Comparison of ENCODE assay signal across 19 cellular contexts in the genomic region with DNA sequence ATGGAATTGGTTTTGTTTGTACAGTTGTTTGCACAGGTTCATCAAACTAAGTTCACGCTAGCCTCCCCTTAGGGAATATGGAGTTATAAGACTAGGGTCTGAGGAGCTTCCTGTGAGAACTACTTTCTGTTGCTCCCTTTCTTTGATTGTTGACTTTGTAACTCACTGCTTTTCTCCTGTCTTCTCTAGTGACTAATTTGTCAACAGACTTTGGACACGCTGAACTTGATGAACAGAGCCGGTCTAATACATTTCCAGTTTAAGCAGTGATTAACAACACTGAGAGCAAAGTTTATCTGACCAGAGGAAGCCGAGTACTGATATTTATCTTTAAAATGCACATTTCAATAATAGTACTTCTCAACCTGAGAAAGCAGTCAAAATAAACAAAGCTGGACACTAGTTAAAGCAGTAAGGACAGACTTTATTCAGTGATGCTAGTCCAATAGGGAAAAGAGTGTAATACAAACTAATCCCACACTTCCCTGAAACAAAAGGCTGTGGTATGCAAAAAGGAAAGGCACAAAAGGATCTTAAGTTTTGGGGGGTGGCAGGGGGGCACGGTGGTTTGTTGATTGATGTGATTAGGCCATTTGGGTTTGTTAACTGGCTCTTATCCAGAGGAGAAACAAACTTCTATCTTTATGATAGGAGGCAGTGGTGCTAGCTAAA. TPM values are rescaled to one million over a fixed set of nuclear protein-coding genes. Genes with fewer than 3 reads are reported as not detected.
DNase-seq lines count a peak whose midpoint lies in the region; ATAC-seq, FAIRE-seq and TF ChIP-seq lines count a peak whose summit lies in the region.
"Had no signal": no experiment of that assay in that cellular context is flagged by ENCODE, and none has a peak within 500 bp of the region (broad histone marks: within the 10 kb centered on the region; RNA-seq: fewer than 3 reads in every experiment).

No MANE protein-coding gene starts in this region.

- H3K4me1 Mint-ChIP-seq in activated naive CD8-positive, alpha-beta T cell (ENCODE audit: low read depth) = peaks cover 26% of the 10 kb centered on the region
- peaks cover 25% of the 10 kb centered on the region for H3K4me1 Mint-ChIP-seq in activated naive CD8-positive, alpha-beta T cell treated with anti-CD3 and anti-CD28 coated beads, Interleukin-2, amount 50 U/mL, for 24 hours
- H3K4me1 Mint-ChIP-seq in astrocyte (ENCODE audit: low read depth, unreplicated experiment) (peaks cover 21% of the 10 kb centered on the region), type B pancreatic cell (ENCODE audit: unreplicated experiment) (peaks cover 14% of the 10 kb centered on the region)

- H3K36me3 Mint-ChIP-seq in activated naive CD8-positive, alpha-beta T cell = no peaks in the 10 kb centered on the region
- no peaks in the 10 kb centered on the region for H3K36me3 Mint-ChIP-seq in activated naive CD8-positive, alpha-beta T cell treated with anti-CD3 and anti-CD28 coated beads, Interleukin-2, amount 50 U/mL, for 24 hours (ENCODE audit: low read depth)
- H3K36me3 Mint-ChIP-seq in astrocyte (ENCODE audit: low read depth, unreplicated experiment) = no peaks in the 10 kb centered on the region
- no peaks in the 10 kb centered on the region for H3K36me3 Mint-ChIP-seq in type B pancreatic cell
- H3K36me3 Mint-ChIP-seq: activated naive CD8-positive, alpha-beta T cell treated with anti-CD3 and anti-CD28 coated beads, Interleukin-2, amount 10 ng/mL, durations not matched to agents 7 days and 5 days had no signal

- 0% methylated on average over 5 of the region's 5 CpGs for WGBS in HepG2 (ENCODE audit: low lambda C conversion rate)

- BruUV-seq in HepG2 (replicated peaks; lab: Mats Ljungman, UMichigan) = no TSS peak

- in situ Hi-C loops in HepG2 (cut with HindIII; ENCODE audit: extremely low pct_ligation_motif_present, low pct_unique_long_range_greater_than_20kb) = no loop called here

- H3K36me3 ChIP-seq in astrocyte (ENCODE audit: insufficient read depth, low read length) (no peaks in the 10 kb centered on the region), HepG2 (replicated peaks in 1 of 2; ENCODE audit: control insufficient read depth in 1 of 2, insufficient read depth in 2 of 2, low read length in 2 of 2) (no peaks in the 10 kb centered on the region)
- H3K36me3 ChIP-seq: esophagus squamous epithelium, lower lobe of right lung had no signal

- H3K27me3 Mint-ChIP-seq in activated naive CD8-positive, alpha-beta T cell = no peaks in the 10 kb centered on the region
- H3K27me3 Mint-ChIP-seq in activated naive CD8-positive, alpha-beta T cell treated with anti-CD3 and anti-CD28 coated beads, Interleukin-2, amount 50 U/mL, for 24 hours = no peaks in the 10 kb centered on the region
- H3K27me3 Mint-ChIP-seq in astrocyte (ENCODE audit: low read depth, unreplicated experiment) (no peaks in the 10 kb centered on the region), type B pancreatic cell (no peaks in the 10 kb centered on the region)
- H3K27me3 Mint-ChIP-seq: activated naive CD8-positive, alpha-beta T cell treated with anti-CD3 and anti-CD28 coated beads, Interleukin-2, amount 10 ng/mL, durations not matched to agents 7 days and 5 days had no signal

- peak in 1 of 2 experiments; percentile 78; a peak in 2 of 4 replicates for TF ChIP-seq EP300 in HepG2 (IDR thresholded peaks at IDR 0.05; ENCODE audit: low read depth in 2 of 2, low read length in 2 of 2)
- TF ChIP-seq EP300 in HepG2 (CRISPR knock-in tag; IDR thresholded peaks at IDR 0.05; ENCODE audit: borderline replicate concordance) = no peak; the same call in 1 of the 2 replicates

- no peak for FAIRE-seq in astrocyte (lab: Jason Lieb, UNC)
- FAIRE-seq in HepG2 (lab: Jason Lieb, UNC) = peak; percentile 12
- FAIRE-seq: HTR-8/SVneo, RCC 7860 had no signal

- TF ChIP-seq CTCF in astrocyte (IDR thresholded peaks at IDR 0.05; ENCODE audit: insufficient read depth, low read depth, low read length) (no peak), HepG2 (CRISPR knock-in tag; IDR thresholded peaks at IDR 0.05) (no peak), type B pancreatic cell (conservative IDR thresholded peaks at IDR 0.05) (no peak)

- H3K27me3 ChIP-seq in astrocyte (ENCODE audit: insufficient read depth, low read length) (no peaks in the 10 kb centered on the region), HepG2 (ENCODE audit: control insufficient read depth in 1 of 2, insufficient read depth in 2 of 2, low read length in 2 of 2) (no peaks in the 10 kb centered on the region; a peak in 1 of 5 replicates)
- H3K27me3 ChIP-seq: esophagus squamous epithelium had no signal

- no peaks in the 10 kb centered on the region for H4K20me1 ChIP-seq in astrocyte (ENCODE audit: insufficient read depth, low read length)
- no peaks in the 10 kb centered on the region for H4K20me1 ChIP-seq in HepG2 (ENCODE audit: insufficient read depth, low read length)

- H3K9me3 ChIP-seq in astrocyte (ENCODE audit: insufficient read depth, low read depth, low read length) = no peaks in the 10 kb centered on the region
- H3K9me3 ChIP-seq in HepG2 (ENCODE audit: low read length) = no peaks in the 10 kb centered on the region
- H3K9me3 ChIP-seq: esophagus squamous epithelium, lower lobe of right lung had no signal

- H3K27ac ChIP-seq in astrocyte (ENCODE audit: low read depth, low read length) = no peak overlapping the region
- peak overlapping the region; percentile 55 for H3K27ac ChIP-seq in HepG2 (ENCODE audit: extremely low read length, insufficient read depth, low read length)
- H3K27ac ChIP-seq: coronary artery, esophagus squamous epithelium, lower lobe of right lung had no signal

- no peak for TF ChIP-seq RAD21 in HepG2 (CRISPR knock-in tag; IDR thresholded peaks at IDR 0.05)

- peak overlapping the region; percentile 30 for H3K27ac Mint-ChIP-seq in activated naive CD8-positive, alpha-beta T cell
- no peak overlapping the region for H3K27ac Mint-ChIP-seq in activated naive CD8-positive, alpha-beta T cell treated with anti-CD3 and anti-CD28 coated beads, Interleukin-2, amount 50 U/mL, for 24 hours
- H3K27ac Mint-ChIP-seq in astrocyte (ENCODE audit: unreplicated experiment) = no peak overlapping the region
- H3K27ac Mint-ChIP-seq in type B pancreatic cell = no peak overlapping the region
- H3K27ac Mint-ChIP-seq: activated naive CD8-positive, alpha-beta T cell treated with anti-CD3 and anti-CD28 coated beads, Interleukin-2, amount 10 ng/mL, durations not matched to agents 7 days and 5 days had no signal

- TF ChIP-seq POLR2A in HepG2 (IDR thresholded peaks at IDR 0.05; ENCODE audit: insufficient read depth in 1 of 2, low read depth in 2 of 2, low read length in 2 of 2) = no peak

- no peak for ATAC-seq in activated naive CD8-positive, alpha-beta T cell treated with anti-CD3 and anti-CD28 coated beads, Interleukin-2, amount 50 U/mL, for 24 hours
- peak; percentile 63 for ATAC-seq in HepG2
- no peak for ATAC-seq in HG02623 (IDR thresholded peaks at IDR 0.05; ENCODE audit: unreplicated experiment)
- ATAC-seq: lower lobe of right lung had no signal

- peak overlapping the region; percentile 5 for H3K4me2 ChIP-seq in astrocyte (ENCODE audit: low read length)
- peak overlapping the region; percentile 92 for H3K4me2 ChIP-seq in HepG2 (ENCODE audit: low read depth, low read length)

- H3K9me3 Mint-ChIP-seq in activated naive CD8-positive, alpha-beta T cell (ENCODE audit: low read depth) = no peaks in the 10 kb centered on the region
- H3K9me3 Mint-ChIP-seq in activated naive CD8-positive, alpha-beta T cell treated with anti-CD3 and anti-CD28 coated beads, Interleukin-2, amount 50 U/mL, for 24 hours = no peaks in the 10 kb centered on the region
- H3K9me3 Mint-ChIP-seq in astrocyte (ENCODE audit: unreplicated experiment) (peaks cover 7% of the 10 kb centered on the region), type B pancreatic cell (no peaks in the 10 kb centered on the region)
- H3K9me3 Mint-ChIP-seq: activated naive CD8-positive, alpha-beta T cell treated with anti-CD3 and anti-CD28 coated beads, Interleukin-2, amount 10 ng/mL, durations not matched to agents 7 days and 5 days had no signal

- CTCF ChIA-PET in HepG2 (lab: Yijun Ruan, JAX; ENCODE audit: low intra/inter-chr PET ratio, low total read pairs) = no interaction called here

- POLR2A ChIA-PET in HepG2 (lab: Yijun Ruan, JAX) = interaction anchor here (0.7 to 9.6 kb wide), 8 partner anchors 10 to 141 kb away, joined by 3 to 172 read pairs (median 4); a partner anchor contains a TSS

- H2AFZ ChIP-seq in astrocyte (ENCODE audit: low read depth, low read length) (peak overlapping the region; percentile 3), HepG2 (ENCODE audit: low read length) (no peak overlapping the region)

- H3K79me2 ChIP-seq in astrocyte (ENCODE audit: insufficient read depth, low read length) = peaks cover 22% of the 10 kb centered on the region
- peaks cover 24% of the 10 kb centered on the region for H3K79me2 ChIP-seq in HepG2 (ENCODE audit: insufficient read depth, low read length)

- DNase-seq in activated naive CD8-positive, alpha-beta T cell treated with anti-CD3 and anti-CD28 coated beads, Interleukin-2, amount 50 U/mL, for 24 hours = no peak
- DNase-seq in astrocyte (ENCODE audit: low read depth) = peak; percentile 48
- DNase-seq in HepG2 (ENCODE audit: low spot score) = peak; percentile 91
- DNase-seq in type B pancreatic cell (ENCODE audit: extremely low spot score, unreplicated experiment) = no peak
- no peak for DNase-seq in COLO829 (ENCODE audit: low spot score)
- DNase-seq in HuH-7 (ENCODE audit: low spot score) = no peak
- DNase-seq: activated CD4-positive, CD25-positive, alpha-beta regulatory T cell treated with anti-CD3 and anti-CD28 coated beads, Interleukin-2, amount 50 U/mL, for 72 hours; activated naive CD8-positive, alpha-beta T cell treated with anti-CD3 and anti-CD28 coated beads, Interleukin-2, amount 10 ng/mL, durations not matched to agents 7 days and 5 days; esophagus squamous epithelium; lower lobe of right lung; NCI-H1092 treated with DMSO at 0.1 percent for 48 hours; NCI-H446; stimulated activated CD4-positive, alpha-beta T cell treated with anti-CD3 and anti-CD28 coated beads, Interleukin-12 subunit alpha, Interleukin-12 subunit beta, amount 100 ng/mL, for 4 hours; substantia nigra had no signal

- H3K4me3 Mint-ChIP-seq in activated naive CD8-positive, alpha-beta T cell = peak overlapping the region; percentile 4
- H3K4me3 Mint-ChIP-seq in activated naive CD8-positive, alpha-beta T cell treated with anti-CD3 and anti-CD28 coated beads, Interleukin-2, amount 50 U/mL, for 24 hours = no peak overlapping the region
- H3K4me3 Mint-ChIP-seq in astrocyte (ENCODE audit: unreplicated experiment) = no peak overlapping the region
- peak overlapping the region; percentile 46 for H3K4me3 Mint-ChIP-seq in type B pancreatic cell
- H3K4me3 Mint-ChIP-seq: activated naive CD8-positive, alpha-beta T cell treated with anti-CD3 and anti-CD28 coated beads, Interleukin-2, amount 10 ng/mL, durations not matched to agents 7 days and 5 days had no signal

- H3K4me1 ChIP-seq in astrocyte (ENCODE audit: insufficient read depth, low read length) (peaks cover 18% of the 10 kb centered on the region), HepG2 (ENCODE audit: insufficient read depth, low read length) (peaks cover 75% of the 10 kb centered on the region)

- intact Hi-C loops in HepG2 (cut with micrococcal nuclease; ENCODE audit: unreplicated experiment) = loop anchor here (1.0 to 10.0 kb wide), 3 partner anchors 10 to 48 kb away; no protein-coding TSS in a partner anchor

- H3K9ac ChIP-seq in astrocyte (ENCODE audit: low read length) = no peak overlapping the region
- H3K9ac ChIP-seq in HepG2 (ENCODE audit: insufficient read depth, low read depth, low read length) = peak overlapping the region; percentile 19

- no peak overlapping the region for H3K4me3 ChIP-seq in astrocyte (ENCODE audit: insufficient read depth, low read depth, low read length)
- peak overlapping the region; percentile 5 to 35 (median 25); a peak in 3 of 6 replicates for H3K4me3 ChIP-seq in HepG2 (replicated peaks in 1 of 3; ENCODE audit: insufficient read depth in 1 of 3, low read depth in 2 of 3, low read length in 3 of 3)
- H3K4me3 ChIP-seq: coronary artery, esophagus squamous epithelium, lower lobe of right lung had no signal

RNA-seq across cellular contexts. Expression of a gene that starts 2.7 kb away (rescaled TPM):
- total RNA-seq in astrocyte = 31.9 and 33.7 TPM in 2 replicates
- total RNA-seq in HepG2 (2016; rRNA removed; fragmentation: Illumina TruSeq; extraction: Trizol) = 9.7 and 10.4 TPM in 2 replicates
- 4.4 and 4.5 TPM in 2 replicates for total RNA-seq in HepG2 (2016; cell fraction: cytosol; rRNA removed; fragmentation: Illumina TruSeq; extraction: Trizol; ENCODE audit: low read depth)
- total RNA-seq in HepG2 (2016; cell fraction: insoluble cytoplasmic fraction; rRNA removed; fragmentation: Illumina TruSeq; extraction: Trizol) = 8.4 and 12.1 TPM in 2 replicates
- total RNA-seq in HepG2 (2016; cell fraction: membrane; rRNA removed; fragmentation: Illumina TruSeq; extraction: Trizol) = 6.1 and 6.5 TPM in 2 replicates
- 12.8 and 15.6 TPM in 2 replicates for total RNA-seq in HepG2 (2016; cell fraction: nucleus; rRNA removed; fragmentation: Illumina TruSeq; extraction: Trizol)
- 11.2 and 12.3 TPM in 2 replicates for polyA plus RNA-seq in HepG2 (2011; rRNA removed)
- 7.3 and 10.3 TPM in 2 replicates for polyA plus RNA-seq in HepG2 (2011; cell fraction: cytosol; rRNA removed)
- 6.9 and 8.4 TPM in 2 replicates for polyA plus RNA-seq in HepG2 (2011; cell fraction: nucleus; rRNA removed)
- 19.7 and 20.0 TPM in 2 replicates for polyA plus RNA-seq in HepG2 (2012)
- 8.1 and 8.4 TPM in 2 replicates for polyA plus RNA-seq in HepG2 (2016; cell fraction: cytosol; fragmentation: Illumina TruSeq; extraction: Trizol; ENCODE audit: low read depth)
- polyA plus RNA-seq in HepG2 (2016; cell fraction: insoluble cytoplasmic fraction; fragmentation: Illumina TruSeq; extraction: Trizol; ENCODE audit: low read depth) = 22.9 and 26.8 TPM in 2 replicates
- polyA plus RNA-seq in HepG2 (2016; cell fraction: membrane; fragmentation: Illumina TruSeq; extraction: Trizol; ENCODE audit: low read depth) = 7.6 and 9.6 TPM in 2 replicates
- 41.0 and 46.0 TPM in 2 replicates for polyA plus RNA-seq in HepG2 (2016; cell fraction: nucleus; fragmentation: Illumina TruSeq; extraction: Trizol; ENCODE audit: insufficient read depth, low read depth)
- 9.9 and 15.3 TPM in 2 replicates for polyA minus RNA-seq in HepG2 (2011; rRNA and poly(A)+ RNA removed; ENCODE audit: low replicate concordance)
- polyA minus RNA-seq in HepG2 (2011; cell fraction: cytosol; rRNA and poly(A)+ RNA removed) = 6.2 and 9.4 TPM in 2 replicates
- polyA minus RNA-seq in HepG2 (2011; cell fraction: nucleus; rRNA and poly(A)+ RNA removed) = 21.8 and 27.0 TPM in 2 replicates
- total RNA-seq in type B pancreatic cell (ENCODE audit: low replicate concordance) = 26.5 and 27.5 TPM in 2 replicates

RNA-seq across cellular contexts. Expression of a gene that starts 28.7 kb away (rescaled TPM):
- total RNA-seq in astrocyte (32.8 and 34.0 TPM in 2 replicates), HepG2 (2016; rRNA removed; fragmentation: Illumina TruSeq; extraction: Trizol) (120 and 158 TPM in 2 replicates), type B pancreatic cell (ENCODE audit: low replicate concordance) (19.2 and 23.9 TPM in 2 replicates)
- total RNA-seq in HepG2 (2016; cell fraction: cytosol; rRNA removed; fragmentation: Illumina TruSeq; extraction: Trizol; ENCODE audit: low read depth) = 37.4 and 46.0 TPM in 2 replicates
- 110 and 160 TPM in 2 replicates for total RNA-seq in HepG2 (2016; cell fraction: insoluble cytoplasmic fraction; rRNA removed; fragmentation: Illumina TruSeq; extraction: Trizol)
- total RNA-seq in HepG2 (2016; cell fraction: membrane; rRNA removed; fragmentation: Illumina TruSeq; extraction: Trizol) = 80.0 and 109 TPM in 2 replicates
- total RNA-seq in HepG2 (2016; cell fraction: nucleus; rRNA removed; fragmentation: Illumina TruSeq; extraction: Trizol) = 123 and 135 TPM in 2 replicates
- 99.1 and 121 TPM in 2 replicates for polyA plus RNA-seq in HepG2 (2011; rRNA removed)
- 45.0 and 85.9 TPM in 2 replicates for polyA plus RNA-seq in HepG2 (2011; cell fraction: cytosol; rRNA removed)
- polyA plus RNA-seq in HepG2 (2011; cell fraction: nucleus; rRNA removed) = 16.3 and 22.2 TPM in 2 replicates
- polyA plus RNA-seq in HepG2 (2012) = 185 and 257 TPM in 2 replicates
- 40.7 and 42.3 TPM in 2 replicates for polyA plus RNA-seq in HepG2 (2016; cell fraction: cytosol; fragmentation: Illumina TruSeq; extraction: Trizol; ENCODE audit: low read depth)
- 99.3 and 110 TPM in 2 replicates for polyA plus RNA-seq in HepG2 (2016; cell fraction: insoluble cytoplasmic fraction; fragmentation: Illumina TruSeq; extraction: Trizol; ENCODE audit: low read depth)
- polyA plus RNA-seq in HepG2 (2016; cell fraction: membrane; fragmentation: Illumina TruSeq; extraction: Trizol; ENCODE audit: low read depth) = 66.9 and 69.9 TPM in 2 replicates
- 168 and 180 TPM in 2 replicates for polyA plus RNA-seq in HepG2 (2016; cell fraction: nucleus; fragmentation: Illumina TruSeq; extraction: Trizol; ENCODE audit: insufficient read depth, low read depth)
- polyA minus RNA-seq in HepG2 (2011; rRNA and poly(A)+ RNA removed; ENCODE audit: low replicate concordance) = 14.6 and 50.4 TPM in 2 replicates
- polyA minus RNA-seq in HepG2 (2011; cell fraction: cytosol; rRNA and poly(A)+ RNA removed) = 52.1 and 76.8 TPM in 2 replicates
- polyA minus RNA-seq in HepG2 (2011; cell fraction: nucleus; rRNA and poly(A)+ RNA removed) = 62.1 and 76.0 TPM in 2 replicates

Comparison
In these comparisons a context has a peak if more than half of its experiments do, and no peak if none do; other contexts are left out.
1. H3K4me3 Mint-ChIP-seq: peak in activated naive CD8-positive, alpha-beta T cell (single experiment) and type B pancreatic cell (single experiment); none in activated naive CD8-positive, alpha-beta T cell treated with anti-CD3 and anti-CD28 coated beads, Interleukin-2, amount 50 U/mL, for 24 hours (single experiment) and astrocyte (single experiment).
2. DNase-seq: peak in astrocyte (single experiment) and HepG2 (single experiment); none in activated naive CD8-positive, alpha-beta T cell treated with anti-CD3 and anti-CD28 coated beads, Interleukin-2, amount 50 U/mL, for 24 hours (single experiment), type B pancreatic cell (single experiment), COLO829 (single experiment) and HuH-7 (single experiment).